Comparison of ENCODE assay signal across 20 cellular contexts in the genomic region with DNA sequence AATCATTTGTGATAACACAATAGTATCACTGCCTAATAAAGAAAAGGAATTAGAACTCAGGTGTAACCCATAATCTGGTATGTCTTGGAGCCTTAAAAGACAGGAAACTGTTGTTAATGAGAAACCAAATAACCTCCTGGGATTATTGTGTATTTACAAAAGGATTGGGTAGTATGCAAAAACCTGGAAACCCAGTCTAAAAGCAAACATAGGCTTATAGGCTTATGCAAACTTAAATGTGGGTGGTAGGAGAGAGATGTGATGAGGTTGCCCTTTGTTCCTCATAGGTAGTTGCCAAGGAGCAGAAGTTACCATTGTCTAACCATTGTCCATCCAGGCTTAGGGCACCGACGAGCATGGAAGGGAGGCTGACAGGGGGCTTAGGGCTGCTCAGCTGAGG.
DNase-seq lines count a peak whose midpoint lies in the region; ATAC-seq, FAIRE-seq and TF ChIP-seq lines count a peak whose summit lies in the region.
"Had no signal": no experiment of that assay in that cellular context is flagged by ENCODE, and none has a peak within 500 bp of the region (broad histone marks: within the 10 kb centered on the region; RNA-seq: fewer than 3 reads in every experiment).

No MANE protein-coding gene starts in this region.

- POLR2A ChIA-PET in A549 (lab: Yijun Ruan, JAX), result no interaction called here
- POLR2A ChIA-PET in IMR-90 (lab: Charles Lee; ENCODE audit: unreplicated experiment), result no interaction called here
- POLR2A ChIA-PET in CD8-positive, alpha-beta T cell (lab: Charles Lee), result no interaction called here

- peak overlapping the region; percentile 56; the same call in 1 of the 2 replicates for H2BK20ac ChIP-seq in IMR-90 (ENCODE audit: low read depth, low read length)

- no peak overlapping the region for H3K4me3 ChIP-seq in A549
- H3K4me3 ChIP-seq in IMR-90 (ENCODE audit: insufficient read depth, low read depth, low read length), result no peak overlapping the region
- no peak overlapping the region for H3K4me3 ChIP-seq in mesenchymal stem cell (ENCODE audit: insufficient read depth in 1 of 2, low read depth in 1 of 2, low read length in 2 of 2)
- H3K4me3 ChIP-seq in CD8-positive, alpha-beta T cell (ENCODE audit: low read depth, low read length), result no peak overlapping the region
- no peak overlapping the region for H3K4me3 ChIP-seq in ascending aorta
- H3K4me3 ChIP-seq: K562 had no signal

- peak overlapping the region; percentile 78; the same call in 1 of the 2 replicates for H2AK5ac ChIP-seq in IMR-90 (ENCODE audit: low read depth, low read length)
- H2AK5ac ChIP-seq in mesenchymal stem cell (ENCODE audit: low read length, severe bottlenecking), result peak overlapping the region; percentile 33

- no peaks in the 10 kb centered on the region for H3K27me3 ChIP-seq in IMR-90 (ENCODE audit: control insufficient read depth, insufficient read depth, low read length)
- no peaks in the 10 kb centered on the region for H3K27me3 ChIP-seq in mesenchymal stem cell (ENCODE audit: control insufficient read depth in 1 of 2, insufficient read depth in 1 of 2, low read length in 2 of 2)
- H3K27me3 ChIP-seq in CD8-positive, alpha-beta T cell (ENCODE audit: insufficient read depth, low read length), result no peaks in the 10 kb centered on the region
- H3K27me3 ChIP-seq in ascending aorta, result no peaks in the 10 kb centered on the region

- H3K4me2 ChIP-seq in A549, result peak overlapping the region; percentile 57
- H3K4me2 ChIP-seq in IMR-90 (ENCODE audit: low read depth, low read length), result no peak overlapping the region
- no peak overlapping the region for H3K4me2 ChIP-seq in mesenchymal stem cell (ENCODE audit: low read length, poor library complexity, severe bottlenecking)

- peak overlapping the region; percentile 9; the same call in 1 of the 2 replicates for H3K18ac ChIP-seq in IMR-90 (ENCODE audit: low read depth, low read length)
- no peak overlapping the region for H3K18ac ChIP-seq in mesenchymal stem cell (ENCODE audit: low read depth in 1 of 2, low read length in 2 of 2)

- H3K4me3 Mint-ChIP-seq in stimulated activated effector memory CD8-positive, alpha-beta T cell treated with anti-CD3 and anti-CD28 coated beads, Interleukin-12 subunit alpha, Interleukin-12 subunit beta, amount 100 ng/mL, for 72 hours, result no peak overlapping the region
- H3K4me3 Mint-ChIP-seq in CD8-positive, alpha-beta T cell, result no peak overlapping the region
- H3K4me3 Mint-ChIP-seq: H9 had no signal

- H3K27ac Mint-ChIP-seq in stimulated activated effector memory CD8-positive, alpha-beta T cell treated with anti-CD3 and anti-CD28 coated beads, Interleukin-12 subunit alpha, Interleukin-12 subunit beta, amount 100 ng/mL, for 72 hours, result no peak overlapping the region
- no peak overlapping the region for H3K27ac Mint-ChIP-seq in CD8-positive, alpha-beta T cell

- H3K79me1 ChIP-seq in IMR-90 (ENCODE audit: low read depth in 1 of 2, low read length in 2 of 2), result peaks cover 0 to 16% of the 10 kb centered on the region in 2 experiments; a peak in 2 of 4 replicates
- H3K79me1 ChIP-seq in mesenchymal stem cell (replicated peaks; ENCODE audit: low read length, poor library complexity, severe bottlenecking), result peaks cover 9% of the 10 kb centered on the region

- no peak overlapping the region for H3K23ac ChIP-seq in IMR-90 (ENCODE audit: low read depth, low read length)
- H3K23ac ChIP-seq in mesenchymal stem cell (ENCODE audit: low read length in 2 of 2), result no peak overlapping the region

- in situ Hi-C loops in IMR-90 (cut with MboI; ENCODE audit: low sequenced_read_pairs), result no loop called here

- intact Hi-C loops in IMR-90 (cut with micrococcal nuclease), result no loop called here
- intact Hi-C loops in CD8-positive, alpha-beta T cell (cut with DNase I, micrococcal nuclease), result no loop called here
- intact Hi-C loops in ascending aorta (cut with DNase I), result no loop called here

- no peaks in the 10 kb centered on the region for H4K20me1 ChIP-seq in IMR-90 (ENCODE audit: insufficient read depth, low read length)

- CTCF ChIA-PET in A549 (lab: Yijun Ruan, JAX), result no interaction called here
- CTCF ChIA-PET in IMR-90 (lab: Yijun Ruan, JAX), result interaction anchor here (1.3 kb wide), 1 partner anchor 286 kb away, joined by 3 read pairs; no protein-coding TSS in a partner anchor
- CTCF ChIA-PET in CD8-positive, alpha-beta T cell (lab: Charles Lee), result no interaction called here

- peak in 1 of 2 experiments; percentile 65; a peak in 2 of 6 replicates for ATAC-seq in A549
- ATAC-seq in IMR-90 (ENCODE audit: low read depth), result no peak
- ATAC-seq in stimulated activated effector memory CD8-positive, alpha-beta T cell treated with anti-CD3 and anti-CD28 coated beads, Interleukin-12 subunit alpha, Interleukin-12 subunit beta, amount 100 ng/mL, for 72 hours, result no peak
- ATAC-seq in CD8-positive, alpha-beta T cell, result no peak
- ATAC-seq: K562 had no signal

- no peaks in the 10 kb centered on the region for H3K36me3 Mint-ChIP-seq in stimulated activated effector memory CD8-positive, alpha-beta T cell treated with anti-CD3 and anti-CD28 coated beads, Interleukin-12 subunit alpha, Interleukin-12 subunit beta, amount 100 ng/mL, for 72 hours
- H3K36me3 Mint-ChIP-seq in CD8-positive, alpha-beta T cell, result peaks cover 10% of the 10 kb centered on the region

- H3K4me1 ChIP-seq in A549, result peaks cover 20% of the 10 kb centered on the region
- peaks cover 8% of the 10 kb centered on the region for H3K4me1 ChIP-seq in IMR-90 (ENCODE audit: control insufficient read depth, insufficient read depth, low read length)
- peaks cover 7% of the 10 kb centered on the region for H3K4me1 ChIP-seq in mesenchymal stem cell (ENCODE audit: control insufficient read depth, insufficient read depth, low read depth, low read length)
- no peaks in the 10 kb centered on the region for H3K4me1 ChIP-seq in CD8-positive, alpha-beta T cell (ENCODE audit: insufficient read depth, low read length)
- no peaks in the 10 kb centered on the region for H3K4me1 ChIP-seq in ascending aorta

- FAIRE-seq in A549 (lab: Jason Lieb, UNC), result no peak
- FAIRE-seq: HTR-8/SVneo, K562 had no signal

- no peak for TF ChIP-seq CTCF in A549 (IDR thresholded peaks at IDR 0.05)
- no peak for TF ChIP-seq CTCF in IMR-90 (conservative IDR thresholded peaks at IDR 0.05; ENCODE audit: low read depth, low read length)
- no peak for TF ChIP-seq CTCF in CD8-positive, alpha-beta T cell (IDR thresholded peaks at IDR 0.05)
- TF ChIP-seq CTCF in ascending aorta (IDR thresholded peaks at IDR 0.05), result no peak

- dilution Hi-C loops in IMR-90 (cut with HindIII; ENCODE audit: low sequenced_read_pairs, unreplicated experiment), result no loop called here

- 56% methylated on average over 2 of the region's 2 CpGs for WGBS in A549 (ENCODE audit: missing lambda C conversion rate)
- 100% methylated on average over 2 of the region's 2 CpGs; no CpG with 5 or more reads in 1 of the 2 experiments for WGBS in IMR-90 (ENCODE audit: extremely low coverage in 2 of 2, insufficient read length in 1 of 2), 2 experiments
- 96% methylated on average over 2 of the region's 2 CpGs for whole genome bisulfite sequencing in mesenchymal stem cell

- H4K8ac ChIP-seq in IMR-90 (ENCODE audit: low read depth in 2 of 2, low read length in 2 of 2) (peak overlapping the region in 1 of 2 experiments; percentile 40; a peak in 1 of 4 replicates), mesenchymal stem cell (ENCODE audit: low read length) (no peak overlapping the region)

- no peak overlapping the region for H3K56ac ChIP-seq in IMR-90 (ENCODE audit: extremely low read depth, insufficient read depth, low read length)

- peak overlapping the region; percentile 12; the same call in 1 of the 2 replicates for H4K5ac ChIP-seq in IMR-90 (ENCODE audit: low read depth, low read length)

- H3K9me3 ChIP-seq in A549 (peaks cover 4% of the 10 kb centered on the region; the same call in 1 of the 3 replicates), IMR-90 (ENCODE audit: control insufficient read depth, insufficient read depth, low read length) (no peaks in the 10 kb centered on the region), mesenchymal stem cell (ENCODE audit: control insufficient read depth, low read length) (peaks cover 5% of the 10 kb centered on the region), ascending aorta (no peaks in the 10 kb centered on the region)
- no peaks in the 10 kb centered on the region for H3K9me3 ChIP-seq in CD8-positive, alpha-beta T cell (ENCODE audit: low read length)

- TF ChIP-seq POLR2A in A549 (IDR thresholded peaks at IDR 0.05; ENCODE audit: low read length) (no peak), IMR-90 (IDR thresholded peaks at IDR 0.05; ENCODE audit: low read depth, low read length) (no peak)

- H2BK15ac ChIP-seq in IMR-90 (ENCODE audit: low read depth, low read length) (no peak overlapping the region), mesenchymal stem cell (ENCODE audit: low read depth, poor library complexity, severe bottlenecking) (no peak overlapping the region)

- BruUV-seq in IMR-90 (replicated peaks; lab: Mats Ljungman, UMichigan), result no TSS peak

- peaks cover 11% of the 10 kb centered on the region; the same call in 1 of the 2 replicates for H3K9me1 ChIP-seq in IMR-90 (ENCODE audit: insufficient read depth, low read length)

- H3K27ac ChIP-seq in A549 (peak overlapping the region; percentile 62 to 78; a peak in 5 of 6 replicates), IMR-90 (ENCODE audit: insufficient read depth, low read length) (no peak overlapping the region), mesenchymal stem cell (ENCODE audit: low read length, poor library complexity, severe bottlenecking) (peak overlapping the region; percentile 39), ascending aorta (no peak overlapping the region)
- H3K27ac ChIP-seq in CD8-positive, alpha-beta T cell (ENCODE audit: low read depth, low read length), result no peak overlapping the region

- no peak for TF ChIP-seq RAD21 in A549 (conservative IDR thresholded peaks at IDR 0.05 in 1 of 2, IDR thresholded peaks at IDR 0.05 in 1 of 2)
- no peak for TF ChIP-seq RAD21 in IMR-90 (IDR thresholded peaks at IDR 0.05; ENCODE audit: low read length)

- H2BK12ac ChIP-seq in mesenchymal stem cell (ENCODE audit: low read length in 2 of 2), result peak overlapping the region in 1 of 2 experiments; percentile 34

- H2AFZ ChIP-seq in IMR-90 (replicated peaks; ENCODE audit: low read length, poor library complexity) (no peak overlapping the region), mesenchymal stem cell (ENCODE audit: low read depth, low read length) (no peak overlapping the region)

- 0 out of 5 replicates have a peak, but pooled peaks of 1 of the 2 experiments have one; percentile 28 for TF ChIP-seq EP300 in A549 (IDR thresholded peaks at IDR 0.05)

- H3K4ac ChIP-seq in IMR-90 (ENCODE audit: low read depth, low read length), result peak overlapping the region; percentile 51
- no peak overlapping the region for H3K4ac ChIP-seq in mesenchymal stem cell (ENCODE audit: low read depth in 1 of 2, low read length in 2 of 2)

- H3K14ac ChIP-seq in IMR-90 (replicated peaks; ENCODE audit: low read depth, low read length) (0 out of 2 replicates have a peak overlapping the region, but pooled peaks have one; percentile 39), mesenchymal stem cell (ENCODE audit: low read length in 2 of 2) (no peak overlapping the region)

- H2BK5ac ChIP-seq in IMR-90 (ENCODE audit: low read depth, low read length, poor library complexity, severe bottlenecking), result peak overlapping the region; percentile 73
- no peak overlapping the region for H2BK5ac ChIP-seq in mesenchymal stem cell (ENCODE audit: low read depth, low read length, poor library complexity, severe bottlenecking)

- H3K9ac ChIP-seq in IMR-90 (ENCODE audit: low read depth, low read length) (no peak overlapping the region), mesenchymal stem cell (ENCODE audit: low read length) (no peak overlapping the region)
- H3K9ac ChIP-seq: SK-N-SH had no signal

- H3K27me3 Mint-ChIP-seq in CD8-positive, alpha-beta T cell (ENCODE audit: low read depth), result no peaks in the 10 kb centered on the region

- H3K36me3 ChIP-seq in IMR-90 (ENCODE audit: control insufficient read depth, insufficient read depth, low read length), result peaks cover 1% of the 10 kb centered on the region; the same call in 1 of the 2 replicates
- H3K36me3 ChIP-seq in mesenchymal stem cell (ENCODE audit: control insufficient read depth in 1 of 2, insufficient read depth in 2 of 2, low read depth in 1 of 2, low read length in 2 of 2), result peaks cover 0 to 2% of the 10 kb centered on the region in 2 experiments
- H3K36me3 ChIP-seq in CD8-positive, alpha-beta T cell (ENCODE audit: insufficient read depth, low read length), result no peaks in the 10 kb centered on the region
- H3K36me3 ChIP-seq in ascending aorta, result no peaks in the 10 kb centered on the region

- DNase-seq in A549 (ENCODE audit: low read depth in 1 of 2, low spot score in 1 of 2) (peak in 1 of 2 experiments; percentile 46), IMR-90 (no peak), NCI-H748 (lab: John Stamatoyannopoulos, UW; ENCODE audit: unreplicated experiment) (peak; percentile 47), mesenchymal stem cell (no peak), ascending aorta (ENCODE audit: low spot score in 2 of 2) (no peak), GF-D8 (lab: John Stamatoyannopoulos, UW) (no peak)
- DNase-seq in stimulated activated effector memory CD8-positive, alpha-beta T cell treated with anti-CD3 and anti-CD28 coated beads, Interleukin-12 subunit alpha, Interleukin-12 subunit beta, amount 100 ng/mL, for 72 hours (ENCODE audit: low spot score in 2 of 2), result no peak
- no peak for DNase-seq in CD8-positive, alpha-beta T cell
- DNase-seq: ACHN; AML-193; DMS79; H9; MV-4-11; NCI-H1417 treated with DMSO at 0.1 percent for 48 hours; NCI-H510A treated with DMSO at 0.1 percent for 48 hours; NK-92 treated with Interleukin-12 subunit alpha and Interleukin-12 subunit beta, amount 100 ng/mL, for 24 hours; OCI-M1; SK-N-SH had no signal

- H2AK9ac ChIP-seq in IMR-90 (replicated peaks; ENCODE audit: low read depth, low read length, poor library complexity), result peak overlapping the region; percentile 74

- H3K9me3 Mint-ChIP-seq in stimulated activated effector memory CD8-positive, alpha-beta T cell treated with anti-CD3 and anti-CD28 coated beads, Interleukin-12 subunit alpha, Interleukin-12 subunit beta, amount 100 ng/mL, for 72 hours, result no peaks in the 10 kb centered on the region
- H3K9me3 Mint-ChIP-seq in CD8-positive, alpha-beta T cell, result no peaks in the 10 kb centered on the region
- H3K9me3 Mint-ChIP-seq: H9 had no signal

- H3K4me1 Mint-ChIP-seq in stimulated activated effector memory CD8-positive, alpha-beta T cell treated with anti-CD3 and anti-CD28 coated beads, Interleukin-12 subunit alpha, Interleukin-12 subunit beta, amount 100 ng/mL, for 72 hours, result no peaks in the 10 kb centered on the region
- H3K4me1 Mint-ChIP-seq in CD8-positive, alpha-beta T cell (ENCODE audit: low read depth), result peaks cover 4% of the 10 kb centered on the region

- peak overlapping the region; percentile 79 for H4K91ac ChIP-seq in IMR-90 (ENCODE audit: insufficient read depth, low read depth, low read length)
- peak overlapping the region; percentile 43 for H4K91ac ChIP-seq in mesenchymal stem cell (ENCODE audit: low read length)

- peak overlapping the region; percentile 52; the same call in 1 of the 2 replicates for H2BK120ac ChIP-seq in IMR-90 (ENCODE audit: low read depth, low read length)
- H2BK120ac ChIP-seq in mesenchymal stem cell (ENCODE audit: low read depth, low read length), result no peak overlapping the region

Comparison
In these comparisons a context has a peak if more than half of its experiments do, and no peak if none do; other contexts are left out.
1. H3K27ac ChIP-seq: peak in A549 (2 of 2) and mesenchymal stem cell (single experiment); none in IMR-90 (single experiment), CD8-positive, alpha-beta T cell (single experiment) and ascending aorta (0 of 2).